22 cellular contexts compared by ENCODE assay signal in genomic region chr4:14924080-14924916, GRCh38.
DNase-seq lines count a peak whose midpoint lies in the region; ATAC-seq and TF ChIP-seq lines count a peak whose summit lies in the region.
"Had no signal": no experiment of that assay in that cellular context is flagged by ENCODE, and none has a peak within 500 bp of the region (broad histone marks: within the 10 kb centered on the region; RNA-seq: fewer than 3 reads in every experiment).

No MANE protein-coding gene starts in this region.

- H3K27ac ChIP-seq in PC-3 (ENCODE audit: low read length): peak overlapping the region; percentile 39; the same call in 1 of the 2 replicates
- H3K27ac ChIP-seq in gastroesophageal sphincter: no peak overlapping the region
- H3K27ac ChIP-seq: left ventricle myocardium inferior, transverse colon had no signal

- H2AFZ ChIP-seq in PC-3 (ENCODE audit: low read length): no peak overlapping the region

- CTCF ChIA-PET in activated naive CD4-positive, alpha-beta T cell treated with anti-CD3 and anti-CD28 coated beads, Interleukin-2, amount 10 ng/mL, durations not matched to agents 7 days and 5 days (lab: Charles Lee): no interaction called here
- CTCF ChIA-PET in PC-3 (lab: Charles Lee): no interaction called here

- no peaks in the 10 kb centered on the region for H3K27me3 ChIP-seq in PC-3 (ENCODE audit: low read length)
- H3K27me3 ChIP-seq in gastroesophageal sphincter: no peaks in the 10 kb centered on the region
- H3K27me3 ChIP-seq: transverse colon had no signal

- H3K4me1 ChIP-seq in PC-3 (ENCODE audit: insufficient read depth, low read length) (no peaks in the 10 kb centered on the region), gastroesophageal sphincter (peaks cover 0 to 12% (median 0%) of the 10 kb centered on the region in 3 donors)
- H3K4me1 ChIP-seq: HAP-1, transverse colon had no signal

- intact Hi-C loops in PC-3 (cut with micrococcal nuclease): no loop called here

- no peak for TF ChIP-seq EP300 in gastroesophageal sphincter (IDR thresholded peaks at IDR 0.05)

- H3K9me3 ChIP-seq in PC-3 (ENCODE audit: low read length) (no peaks in the 10 kb centered on the region), gastroesophageal sphincter (no peaks in the 10 kb centered on the region)
- H3K9me3 ChIP-seq: HAP-1, left ventricle myocardium inferior, transverse colon had no signal

- no peaks in the 10 kb centered on the region for H3K4me1 Mint-ChIP-seq in activated naive CD4-positive, alpha-beta T cell treated with anti-CD3 and anti-CD28 coated beads, Interleukin-2, amount 10 ng/mL, durations not matched to agents 7 days and 5 days
- no peaks in the 10 kb centered on the region for H3K4me1 Mint-ChIP-seq in type B pancreatic cell (ENCODE audit: unreplicated experiment)
- H3K4me1 Mint-ChIP-seq: CD8-positive, alpha-beta memory T cell; IgD-negative memory B cell; T-helper 17 cell had no signal

- H3K36me3 ChIP-seq in PC-3 (ENCODE audit: low read depth, low read length): no peaks in the 10 kb centered on the region
- H3K36me3 ChIP-seq in gastroesophageal sphincter: no peaks in the 10 kb centered on the region
- H3K36me3 ChIP-seq: HAP-1, left ventricle myocardium inferior, transverse colon had no signal

- BruUV-seq in PC-3 (replicated peaks; lab: Mats Ljungman, UMichigan): no TSS peak

- no peaks in the 10 kb centered on the region for H3K9me3 Mint-ChIP-seq in activated naive CD4-positive, alpha-beta T cell treated with anti-CD3 and anti-CD28 coated beads, Interleukin-2, amount 10 ng/mL, durations not matched to agents 7 days and 5 days
- H3K9me3 Mint-ChIP-seq in type B pancreatic cell: peaks cover 10% of the 10 kb centered on the region
- H3K9me3 Mint-ChIP-seq: CD8-positive, alpha-beta memory T cell; IgD-negative memory B cell had no signal

- TF ChIP-seq POLR2A in gastroesophageal sphincter (IDR thresholded peaks at IDR 0.05): no peak

- H3K79me2 ChIP-seq in PC-3 (ENCODE audit: low read length): no peaks in the 10 kb centered on the region

- POLR2A ChIA-PET in PC-3 (lab: Charles Lee; ENCODE audit: unreplicated experiment): no interaction called here

- ATAC-seq in PC-3 (no peak), gastroesophageal sphincter (peak; percentile 17), GM18502 (IDR thresholded peaks at IDR 0.05; ENCODE audit: poor library complexity, unreplicated experiment) (no peak), GM18870 (IDR thresholded peaks at IDR 0.05; ENCODE audit: unreplicated experiment) (no peak), GM19467 (IDR thresholded peaks at IDR 0.05; ENCODE audit: unreplicated experiment) (no peak)
- ATAC-seq: WTC11 had no signal

- no peak overlapping the region for H3K9ac ChIP-seq in PC-3 (ENCODE audit: low read length)

- peak; percentile 29 for DNase-seq in activated naive CD4-positive, alpha-beta T cell treated with anti-CD3 and anti-CD28 coated beads, Interleukin-2, amount 10 ng/mL, durations not matched to agents 7 days and 5 days
- no peak for DNase-seq in activated naive CD4-positive, alpha-beta T cell (lab: John Stamatoyannopoulos, UW)
- DNase-seq in PC-3 (no peak), type B pancreatic cell (ENCODE audit: extremely low spot score, unreplicated experiment) (no peak)
- DNase-seq: activated gamma-delta T cell treated with Interleukin-2 at 50 U/mL for 16 hours; dermis blood vessel endothelial cell; left ventricle myocardium inferior; NCI-H2029; NCI-H524; nucleus accumbens; SHP77 treated with DMSO at 0.1 percent for 48 hours; stimulated activated CD4-positive, alpha-beta T cell treated with anti-CD3 and anti-CD28 coated beads, Interleukin-12 subunit alpha, Interleukin-12 subunit beta, amount 100 ng/mL, for 4 hours; T-helper 17 cell; transverse colon had no signal

- H4K20me1 ChIP-seq in PC-3 (ENCODE audit: low read length): no peaks in the 10 kb centered on the region

- no peak overlapping the region for H3K4me2 ChIP-seq in PC-3 (ENCODE audit: low read length)

- H3K4me3 Mint-ChIP-seq in activated naive CD4-positive, alpha-beta T cell treated with anti-CD3 and anti-CD28 coated beads, Interleukin-2, amount 10 ng/mL, durations not matched to agents 7 days and 5 days: no peak overlapping the region
- no peak overlapping the region for H3K4me3 Mint-ChIP-seq in type B pancreatic cell
- H3K4me3 Mint-ChIP-seq: CD8-positive, alpha-beta memory T cell; IgD-negative memory B cell; T-helper 17 cell; WTC11 had no signal

- WGBS in gastroesophageal sphincter (ENCODE audit: low coverage in 1 of 2), 2 donors: 74 to 80% methylated on average over 3 to 4 of the region's 4 CpGs

- no peaks in the 10 kb centered on the region for H3K27me3 Mint-ChIP-seq in activated naive CD4-positive, alpha-beta T cell treated with anti-CD3 and anti-CD28 coated beads, Interleukin-2, amount 10 ng/mL, durations not matched to agents 7 days and 5 days
- no peaks in the 10 kb centered on the region for H3K27me3 Mint-ChIP-seq in type B pancreatic cell

- H3K4me3 ChIP-seq in PC-3 (ENCODE audit: low read length): no peak overlapping the region
- no peak overlapping the region for H3K4me3 ChIP-seq in gastroesophageal sphincter
- H3K4me3 ChIP-seq: HAP-1, left ventricle myocardium inferior, transverse colon had no signal

- no peaks in the 10 kb centered on the region for H3F3A ChIP-seq in PC-3 (ENCODE audit: low read length, unreplicated experiment)

- TF ChIP-seq CTCF in PC-3 (conservative IDR thresholded peaks at IDR 0.05; ENCODE audit: low read depth, low read length): no peak
- TF ChIP-seq CTCF in gastroesophageal sphincter (IDR thresholded peaks at IDR 0.05): no peak
- no peak for TF ChIP-seq CTCF in type B pancreatic cell (conservative IDR thresholded peaks at IDR 0.05)

- H3K36me3 Mint-ChIP-seq in activated naive CD4-positive, alpha-beta T cell treated with anti-CD3 and anti-CD28 coated beads, Interleukin-2, amount 10 ng/mL, durations not matched to agents 7 days and 5 days: no peaks in the 10 kb centered on the region
- no peaks in the 10 kb centered on the region for H3K36me3 Mint-ChIP-seq in type B pancreatic cell
- H3K36me3 Mint-ChIP-seq: CD8-positive, alpha-beta memory T cell; WTC11 had no signal

- no peaks in the 10 kb centered on the region for H3K9me2 ChIP-seq in PC-3 (replicated peaks; ENCODE audit: low read length)

- H3K27ac Mint-ChIP-seq in activated naive CD4-positive, alpha-beta T cell treated with anti-CD3 and anti-CD28 coated beads, Interleukin-2, amount 10 ng/mL, durations not matched to agents 7 days and 5 days: no peak overlapping the region
- H3K27ac Mint-ChIP-seq in type B pancreatic cell: peak overlapping the region; percentile 77
- H3K27ac Mint-ChIP-seq: CD8-positive, alpha-beta memory T cell; IgD-negative memory B cell; T-helper 17 cell; WTC11 had no signal
